In genomic region chr7:2982831-2983230, GRCh38 we compare ENCODE assay signal across 13 cellular contexts.
A peak's percentile ranks its signal among the peaks of the same experiment; 100 is the strongest.
DNase-seq lines count a peak whose midpoint lies in the region; ATAC-seq and TF ChIP-seq lines count a peak whose summit lies in the region.
"Had no signal": no experiment of that assay in that cellular context is flagged by ENCODE, and none has a peak within 500 bp of the region (broad histone marks: within the 10 kb centered on the region; RNA-seq: fewer than 3 reads in every experiment).

No MANE protein-coding gene starts in this region.

- TF ChIP-seq CTCF in natural killer cell (IDR thresholded peaks at IDR 0.05): no peak
- TF ChIP-seq CTCF in vagina (IDR thresholded peaks at IDR 0.05): no peak
- TF ChIP-seq CTCF in BE2C (IDR thresholded peaks at IDR 0.05; ENCODE audit: low read depth, low read length): no peak

- peaks cover 62% of the 10 kb centered on the region for H3K4me1 Mint-ChIP-seq in T-helper 2 cell treated with Interferon-gamma antibody and Interleukin-4, amounts not matched to agents 5 μg/mL and 100 μg/mL, for 36 hours (ENCODE audit: low read depth)
- peaks cover 87 to 93% of the 10 kb centered on the region in 2 donors for H3K4me1 Mint-ChIP-seq in natural killer cell

- H3K9me3 Mint-ChIP-seq in T-helper 2 cell treated with Interferon-gamma antibody and Interleukin-4, amounts not matched to agents 5 μg/mL and 100 μg/mL, for 36 hours: no peaks in the 10 kb centered on the region
- H3K9me3 Mint-ChIP-seq in natural killer cell: no peaks in the 10 kb centered on the region

- H3K27ac ChIP-seq in vagina: no peak overlapping the region
- H3K27ac ChIP-seq: lower lobe of right lung had no signal

- H3K4me3 Mint-ChIP-seq in T-helper 2 cell treated with Interferon-gamma antibody and Interleukin-4, amounts not matched to agents 5 μg/mL and 100 μg/mL, for 36 hours: peak overlapping the region; percentile 45
- peak overlapping the region; percentile 75 for H3K4me3 Mint-ChIP-seq in natural killer cell

- peaks cover 47% of the 10 kb centered on the region for H3K36me3 Mint-ChIP-seq in T-helper 2 cell treated with Interferon-gamma antibody and Interleukin-4, amounts not matched to agents 5 μg/mL and 100 μg/mL, for 36 hours (ENCODE audit: low read depth)
- H3K36me3 Mint-ChIP-seq in natural killer cell: no peaks in the 10 kb centered on the region

- DNase-seq in T-helper 2 cell treated with Interferon-gamma antibody and Interleukin-4, amounts not matched to agents 5 μg/mL and 100 μg/mL, for 36 hours (ENCODE audit: low spot score): peak; percentile 29
- peak; percentile 30 for DNase-seq in activated T-helper 1 cell treated with Interleukin-2 at 50 U/mL for 16 hours (ENCODE audit: low read depth)
- DNase-seq in natural killer cell: peak; percentile 71
- peak; percentile 32 to 71 (median 48) for DNase-seq in stimulated activated naive CD4-positive, alpha-beta T cell (lab: John Stamatoyannopoulos, UW)
- DNase-seq in vagina (ENCODE audit: extremely low spot score in 2 of 2): no peak
- no peak for DNase-seq in GDM1 (lab: John Stamatoyannopoulos, UW)
- no peak for DNase-seq in SW 1271 (lab: John Stamatoyannopoulos, UW)
- DNase-seq in BE2C: no peak
- DNase-seq: foreskin fibroblast, HCEC 1CT, lower lobe of right lung, NCI-H1930 had no signal

- H3K4me1 ChIP-seq in vagina (no peaks in the 10 kb centered on the region), BE2C (no peaks in the 10 kb centered on the region)

- intact Hi-C loops in natural killer cell (cut with micrococcal nuclease) (loop anchor here (2.0 to 5.0 kb wide), 7 partner anchors 26 to 164 kb away; no protein-coding TSS in a partner anchor), vagina (cut with DNase I) (no loop called here)

- H3K9me3 ChIP-seq in vagina (no peaks in the 10 kb centered on the region), BE2C (no peaks in the 10 kb centered on the region)
- H3K9me3 ChIP-seq: lower lobe of right lung had no signal

- H3K27me3 Mint-ChIP-seq in T-helper 2 cell treated with Interferon-gamma antibody and Interleukin-4, amounts not matched to agents 5 μg/mL and 100 μg/mL, for 36 hours (ENCODE audit: low read depth): no peaks in the 10 kb centered on the region
- H3K27me3 Mint-ChIP-seq in natural killer cell (ENCODE audit: low read depth in 2 of 2): no peaks in the 10 kb centered on the region

- H3K27ac Mint-ChIP-seq in T-helper 2 cell treated with Interferon-gamma antibody and Interleukin-4, amounts not matched to agents 5 μg/mL and 100 μg/mL, for 36 hours: peak overlapping the region; percentile 65
- peak overlapping the region; percentile 91 to 93 for H3K27ac Mint-ChIP-seq in natural killer cell

- peak; percentile 72 to 83 (median 80) for ATAC-seq in natural killer cell
- ATAC-seq: sciatic nerve had no signal

- H3K27me3 ChIP-seq in vagina (no peaks in the 10 kb centered on the region), BE2C (no peaks in the 10 kb centered on the region; the same call in 1 of the 2 replicates)

- no peak overlapping the region for H3K4me3 ChIP-seq in vagina
- no peak overlapping the region for H3K4me3 ChIP-seq in BE2C (ENCODE audit: low read depth, low read length)
- H3K4me3 ChIP-seq: lower lobe of right lung had no signal

- TF ChIP-seq POLR2A in vagina (IDR thresholded peaks at IDR 0.05): no peak

- H3K36me3 ChIP-seq in vagina: no peaks in the 10 kb centered on the region
- no peaks in the 10 kb centered on the region for H3K36me3 ChIP-seq in BE2C
- H3K36me3 ChIP-seq: lower lobe of right lung had no signal

Comparison
In these comparisons a context has a peak if more than half of its experiments do, and no peak if none do; other contexts are left out.
1. DNase-seq: peak in T-helper 2 cell treated with Interferon-gamma antibody and Interleukin-4, amounts not matched to agents 5 μg/mL and 100 μg/mL, for 36 hours (single experiment), activated T-helper 1 cell treated with Interleukin-2 at 50 U/mL for 16 hours (single experiment), natural killer cell (single experiment) and stimulated activated naive CD4-positive, alpha-beta T cell (6 of 6); none in vagina (0 of 2), GDM1 (single experiment), SW 1271 (0 of 2) and BE2C (single experiment).